In genomic region chr6:42762950-42763349, GRCh38 we compare ENCODE assay signal across 29 cellular contexts. TPM values are rescaled to one million over a fixed set of nuclear protein-coding genes. Genes with fewer than 3 reads are reported as not detected.
"Had no signal": no experiment of that assay in that cellular context is flagged by ENCODE, and none has a peak within 500 bp of the region (broad histone marks: within the 10 kb centered on the region; RNA-seq: fewer than 3 reads in every experiment).

No MANE protein-coding gene starts in this region.

- H3K36me3 ChIP-seq: MG63, SJSA1 had no signal

- H3K27me3 Mint-ChIP-seq: activated CD4-positive, alpha-beta memory T cell treated with anti-CD3 and anti-CD28 coated beads, Interleukin-2, amount 10 ng/mL, durations not matched to agents 7 days and 5 days; activated naive CD4-positive, alpha-beta T cell treated with anti-CD3 and anti-CD28 coated beads, Interleukin-2, amount 10 ng/mL, durations not matched to agents 7 days and 5 days; central memory CD8-positive, alpha-beta T cell had no signal

- H3K27me3 ChIP-seq: body of pancreas, MG63, SJSA1 had no signal

- H3K27ac Mint-ChIP-seq: activated CD4-positive, alpha-beta memory T cell treated with anti-CD3 and anti-CD28 coated beads, Interleukin-2, amount 10 ng/mL, durations not matched to agents 7 days and 5 days; activated naive CD4-positive, alpha-beta T cell treated with anti-CD3 and anti-CD28 coated beads, Interleukin-2, amount 10 ng/mL, durations not matched to agents 7 days and 5 days; activated T-cell treated with anti-CD3 and anti-CD28 coated beads, Interleukin-2, amount 50 U/mL, for 72 hours; activated T-helper 2 cell treated with anti-CD3 and anti-CD28 coated beads, Interferon-gamma antibody, Interleukin-2, Interleukin-4, amounts not matched to agents 10 μg/mL and 5 μg/mL and 100 μg/mL, durations not matched to agents 14 hours and 24 hours and 36 hours had no signal

- H3K9me3 Mint-ChIP-seq: activated CD4-positive, alpha-beta memory T cell treated with anti-CD3 and anti-CD28 coated beads, Interleukin-2, amount 10 ng/mL, durations not matched to agents 7 days and 5 days; activated naive CD4-positive, alpha-beta T cell treated with anti-CD3 and anti-CD28 coated beads, Interleukin-2, amount 10 ng/mL, durations not matched to agents 7 days and 5 days; activated T-cell treated with anti-CD3 and anti-CD28 coated beads, Interleukin-2, amount 50 U/mL, for 72 hours; activated T-helper 2 cell treated with anti-CD3 and anti-CD28 coated beads, Interferon-gamma antibody, Interleukin-2, Interleukin-4, amounts not matched to agents 10 μg/mL and 5 μg/mL and 100 μg/mL, durations not matched to agents 14 hours and 24 hours and 36 hours; central memory CD8-positive, alpha-beta T cell had no signal

- H3K27ac ChIP-seq: body of pancreas, SJSA1, VCaP had no signal

- H3K4me1 ChIP-seq: body of pancreas had no signal

- DNase-seq: activated CD4-positive, alpha-beta memory T cell treated with anti-CD3 and anti-CD28 coated beads, Interleukin-2, amount 10 ng/mL, durations not matched to agents 7 days and 5 days; activated CD4-positive, alpha-beta T cell treated with anti-CD3 and anti-CD28 coated beads, Interleukin-2, amount 50 U/mL, for 1 hour; activated CD4-positive, CD25-positive, alpha-beta regulatory T cell; activated CD8-positive, alpha-beta memory T cell treated with anti-CD3 and anti-CD28 coated beads, Interleukin-2, amount 50 U/mL, for 4 hours; activated gamma-delta T cell treated with Interleukin-2 at 50 U/mL for 16 hours; activated naive CD4-positive, alpha-beta T cell treated with anti-CD3 and anti-CD28 coated beads, Interleukin-2, amount 10 ng/mL, durations not matched to agents 7 days and 5 days; activated T-cell treated with anti-CD3 and anti-CD28 coated beads, Interleukin-2, amount 50 U/mL, for 72 hours; aorta; body of pancreas; MG63; MV-4-11; NCI-H1092 treated with DMSO at 0.1 percent for 48 hours; NCI-H1417 treated with DMSO at 0.1 percent for 48 hours; NCI-H1694; NCI-H2029; NCI-H2107; NCI-H345; NCI-H510A; NCI-H526 treated with DMSO at 0.1 percent for 48 hours; SHP77; SW 1271; T-helper 9 cell had no signal

- ATAC-seq: activated T-cell treated with anti-CD3 and anti-CD28 coated beads, Interleukin-2, amount 50 U/mL, for 72 hours; body of pancreas; SK-N-SH treated with all-trans-retinoic acid at 6 μM for 48 hours had no signal

- H3K9me3 ChIP-seq: body of pancreas, MG63, SJSA1 had no signal

- H3K4me3 Mint-ChIP-seq: activated CD4-positive, alpha-beta memory T cell treated with anti-CD3 and anti-CD28 coated beads, Interleukin-2, amount 10 ng/mL, durations not matched to agents 7 days and 5 days; activated naive CD4-positive, alpha-beta T cell treated with anti-CD3 and anti-CD28 coated beads, Interleukin-2, amount 10 ng/mL, durations not matched to agents 7 days and 5 days; activated T-cell treated with anti-CD3 and anti-CD28 coated beads, Interleukin-2, amount 50 U/mL, for 72 hours; central memory CD8-positive, alpha-beta T cell had no signal

- H3K4me3 ChIP-seq: body of pancreas, MG63, SJSA1 had no signal

RNA-seq across cellular contexts. Expression of gene PRPH2, which starts 40.6 kb away (rescaled TPM):
- total RNA-seq: activated CD4-positive, alpha-beta memory T cell treated with anti-CD3 and anti-CD28 coated beads, Interleukin-2, amount 10 ng/mL, durations not matched to agents 7 days and 5 days; activated T-helper 2 cell treated with anti-CD3 and anti-CD28 coated beads, Interferon-gamma antibody, Interleukin-2, Interleukin-4, amounts not matched to agents 10 μg/mL and 5 μg/mL and 100 μg/mL, durations not matched to agents 14 hours and 24 hours and 36 hours; bronchial epithelial cell; SJSA1; T-helper 1 cell treated with Interleukin-12 subunit alpha and Interleukin-12 subunit beta and Interleukin-4 antibody, amounts not matched to agents 30 ng/mL and 1 ng/mL, for 36 hours had no signal
